In genomic region chr9:135474915-135475314, GRCh38 we compare ENCODE assay signal across 8 cellular contexts. TPM values are rescaled to one million over a fixed set of nuclear protein-coding genes. Genes with fewer than 3 reads are reported as not detected.
DNase-seq lines count a peak whose midpoint lies in the region; ATAC-seq and TF ChIP-seq lines count a peak whose summit lies in the region.

No MANE protein-coding gene starts in this region.

- TF ChIP-seq CTCF in AG10803 (conservative IDR thresholded peaks at IDR 0.05; ENCODE audit: low read length): peak; percentile 13
- TF ChIP-seq CTCF in GM12865 (IDR thresholded peaks at IDR 0.05; ENCODE audit: insufficient read depth, low read depth, low read length, missing control alignments): peak; percentile 37

- DNase-seq in AG10803 (ENCODE audit: low read depth) (no peak), GM12865 (ENCODE audit: low read depth) (peak; percentile 17), T-helper 17 cell (no peak), iPS-NIHi7 (ENCODE audit: extremely low spot score) (peak; percentile 80), DMS153 (lab: John Stamatoyannopoulos, UW) (no peak)

- no peak overlapping the region for H3K27ac Mint-ChIP-seq in T-helper 17 cell

- H3K4me3 Mint-ChIP-seq in T-helper 17 cell: no peak overlapping the region

- peaks cover 2% of the 10 kb centered on the region for H3K36me3 Mint-ChIP-seq in T-helper 17 cell (ENCODE audit: low read depth)

- H3K4me3 ChIP-seq in AG10803 (ENCODE audit: low read length) (no peak overlapping the region), GM12865 (ENCODE audit: low read depth, low read length) (no peak overlapping the region)

- peak; percentile 61 for ATAC-seq in T-helper 17 cell
- ATAC-seq in HG02571 (IDR thresholded peaks at IDR 0.05; ENCODE audit: unreplicated experiment): no peak
- no peak for ATAC-seq in HG02884 (IDR thresholded peaks at IDR 0.05; ENCODE audit: unreplicated experiment)
- ATAC-seq in HG03095 (IDR thresholded peaks at IDR 0.05; ENCODE audit: unreplicated experiment): no peak

- H3K4me1 Mint-ChIP-seq in T-helper 17 cell: peaks cover 19% of the 10 kb centered on the region

- no peaks in the 10 kb centered on the region for H3K9me3 ChIP-seq in T-helper 17 cell (ENCODE audit: control insufficient read depth, low read length, poor library complexity, severe bottlenecking)

- no peaks in the 10 kb centered on the region for H3K27me3 Mint-ChIP-seq in T-helper 17 cell

RNA-seq across cellular contexts. Expression of gene PPP1R26, which starts 4.7 kb away (rescaled TPM):
- total RNA-seq in T-helper 17 cell: 1 to 10 TPM; 2.1 to 2.6 TPM

RNA-seq across cellular contexts. Expression of gene MRPS2, which starts 25.6 kb away (rescaled TPM):
- 10 to 100 TPM; 22.3 to 25.0 TPM for total RNA-seq in T-helper 17 cell

RNA-seq across cellular contexts. Expression of gene LCN1, which starts 46.3 kb away (rescaled TPM):
- total RNA-seq in T-helper 17 cell: not detected

Comparison
In these comparisons a context has a peak if more than half of its experiments do, and no peak if none do; other contexts are left out.
1. DNase-seq: peak in GM12865 (single experiment) and iPS-NIHi7 (single experiment); none in AG10803 (single experiment), T-helper 17 cell (0 of 3) and DMS153 (single experiment).